ENCODE assay signal across 9 cellular contexts in genomic region chr5:88666761-88667186, GRCh38.
A peak's percentile ranks its signal among the peaks of the same experiment; 100 is the strongest.
DNase-seq lines count a peak whose midpoint lies in the region; ATAC-seq and TF ChIP-seq lines count a peak whose summit lies in the region.
"Had no signal": no experiment of that assay in that cellular context is flagged by ENCODE, and none has a peak within 500 bp of the region (broad histone marks: within the 10 kb centered on the region; RNA-seq: fewer than 3 reads in every experiment).

No MANE protein-coding gene starts in this region.

- peak overlapping the region; percentile 86 for H3K4me3 Mint-ChIP-seq in activated CD4-positive, alpha-beta T cell treated with anti-CD3 and anti-CD28 coated beads, Interleukin-2, amount 10 ng/mL, durations not matched to agents 24 days and 14 days

- WGBS in gastroesophageal sphincter (ENCODE audit: low coverage in 1 of 2), 2 donors: 5% methylated on average over 9 to 16 of the region's 16 CpGs
- 2 to 5% (median 5%) methylated on average over 16 of the region's 16 CpGs for WGBS in stomach, 5 donors

- H3K4me1 Mint-ChIP-seq in activated CD4-positive, alpha-beta T cell treated with anti-CD3 and anti-CD28 coated beads, Interleukin-2, amount 10 ng/mL, durations not matched to agents 24 days and 14 days: peaks cover 23% of the 10 kb centered on the region

- H3K4me1 ChIP-seq in gastroesophageal sphincter (peaks cover 0 to 18% (median 0%) of the 10 kb centered on the region in 3 donors), stomach (peaks cover 0 to 17% (median 15%) of the 10 kb centered on the region in 4 donors)

- H3K9me2 ChIP-seq in SU-DHL-6 (replicated peaks; ENCODE audit: insufficient read depth, low read length): no peaks in the 10 kb centered on the region

- peak overlapping the region; percentile 79 for H3K4me2 ChIP-seq in SU-DHL-6 (ENCODE audit: low read depth, low read length, poor library complexity, severe bottlenecking)

- H3K9me3 Mint-ChIP-seq in activated CD4-positive, alpha-beta T cell treated with anti-CD3 and anti-CD28 coated beads, Interleukin-2, amount 10 ng/mL, durations not matched to agents 24 days and 14 days: peaks cover 4% of the 10 kb centered on the region

- no peaks in the 10 kb centered on the region for H3K27me3 ChIP-seq in SU-DHL-6 (ENCODE audit: low read length)
- peaks cover 100% of the 10 kb centered on the region for H3K27me3 ChIP-seq in gastroesophageal sphincter
- H3K27me3 ChIP-seq in stomach: peaks cover 21 to 100% (median 87%) of the 10 kb centered on the region in 3 donors

- H3K9ac ChIP-seq in SU-DHL-6 (ENCODE audit: low read length): peak overlapping the region; percentile 60

- peak overlapping the region; percentile 98 for H2AFZ ChIP-seq in SU-DHL-6 (ENCODE audit: low read depth, low read length, severe bottlenecking)

- H3K36me3 ChIP-seq in SU-DHL-6 (ENCODE audit: low read length) (no peaks in the 10 kb centered on the region), gastroesophageal sphincter (no peaks in the 10 kb centered on the region), stomach (no peaks in the 10 kb centered on the region)

- H4K20me1 ChIP-seq in SU-DHL-6 (ENCODE audit: low read depth, low read length): no peaks in the 10 kb centered on the region

- 0 out of 2 replicates have a peak overlapping the region, but pooled peaks have one; percentile 16 for H3K27ac ChIP-seq in SU-DHL-6 (ENCODE audit: low read depth, low read length)
- H3K27ac ChIP-seq in gastroesophageal sphincter: peak overlapping the region in 1 of 4 donors; percentile 0
- no peak overlapping the region for H3K27ac ChIP-seq in stomach
- H3K27ac ChIP-seq: epithelial cell of prostate had no signal

- H3K9me3 ChIP-seq in SU-DHL-6 (ENCODE audit: insufficient read depth, low read length) (no peaks in the 10 kb centered on the region), gastroesophageal sphincter (no peaks in the 10 kb centered on the region), stomach (peaks cover 0 to 3% (median 0%) of the 10 kb centered on the region in 4 donors)

- H3K4me3 ChIP-seq in SU-DHL-6 (ENCODE audit: insufficient read depth, low read length, poor library complexity, severe bottlenecking) (peak overlapping the region; percentile 78), gastroesophageal sphincter (peak overlapping the region; percentile 27 to 36), stomach (peak overlapping the region; percentile 17 to 43 (median 40))

- no peaks in the 10 kb centered on the region for H3K79me2 ChIP-seq in SU-DHL-6 (ENCODE audit: insufficient read depth, low read length)

- no peak overlapping the region for H3K27ac Mint-ChIP-seq in activated CD4-positive, alpha-beta T cell treated with anti-CD3 and anti-CD28 coated beads, Interleukin-2, amount 10 ng/mL, durations not matched to agents 24 days and 14 days

- ATAC-seq in HG03025 (IDR thresholded peaks at IDR 0.05; ENCODE audit: low FRiP score, unreplicated experiment): peak; percentile 59
- no peak for ATAC-seq in gastroesophageal sphincter

- DNase-seq in activated CD4-positive, alpha-beta T cell treated with anti-CD3 and anti-CD28 coated beads, Interleukin-2, amount 10 ng/mL, durations not matched to agents 24 days and 14 days: peak; percentile 72
- DNase-seq in activated CD4-positive, alpha-beta T cell treated with anti-CD3 and anti-CD28 coated beads, Interleukin-2, amount 50 U/mL, for 1 hour: no peak
- DNase-seq in stomach (no peak), NCI-H2196 treated with DMSO at 0.1 percent for 48 hours (lab: John Stamatoyannopoulos, UW; ENCODE audit: unreplicated experiment) (no peak), cerebellum (ENCODE audit: low spot score) (no peak)

- TF ChIP-seq EP300 in gastroesophageal sphincter (IDR thresholded peaks at IDR 0.05) (no peak), stomach (IDR thresholded peaks at IDR 0.05) (no peak)

- intact Hi-C loops in activated CD4-positive, alpha-beta T cell treated with anti-CD3 and anti-CD28 coated beads, Interleukin-2, amount 10 ng/mL, durations not matched to agents 24 days and 14 days (cut with micrococcal nuclease): loop anchor here (1.0 kb wide), 2 partner anchors 10 to 25 kb away; no protein-coding TSS in a partner anchor
- intact Hi-C loops in stomach (cut with DNase I; ENCODE audit: low total_unique reads): no loop called here

- peaks cover 83% of the 10 kb centered on the region for H3K27me3 Mint-ChIP-seq in activated CD4-positive, alpha-beta T cell treated with anti-CD3 and anti-CD28 coated beads, Interleukin-2, amount 10 ng/mL, durations not matched to agents 24 days and 14 days

- TF ChIP-seq CTCF in SU-DHL-6 (IDR thresholded peaks at IDR 0.05; ENCODE audit: insufficient read depth, low read length, poor library complexity, severe bottlenecking): no peak
- no peak for TF ChIP-seq CTCF in gastroesophageal sphincter (IDR thresholded peaks at IDR 0.05)
- TF ChIP-seq CTCF in stomach (IDR thresholded peaks at IDR 0.05): no peak

- H3F3A ChIP-seq in SU-DHL-6 (ENCODE audit: insufficient read depth): peaks cover 5% of the 10 kb centered on the region; the same call in 1 of the 2 replicates

- TF ChIP-seq POLR2A in gastroesophageal sphincter (IDR thresholded peaks at IDR 0.05) (no peak), stomach (IDR thresholded peaks at IDR 0.05) (no peak)

- H3K36me3 Mint-ChIP-seq in activated CD4-positive, alpha-beta T cell treated with anti-CD3 and anti-CD28 coated beads, Interleukin-2, amount 10 ng/mL, durations not matched to agents 24 days and 14 days (ENCODE audit: low read depth): no peaks in the 10 kb centered on the region
